Comparison of ENCODE assay signal across 1 cellular context in the genomic region with DNA sequence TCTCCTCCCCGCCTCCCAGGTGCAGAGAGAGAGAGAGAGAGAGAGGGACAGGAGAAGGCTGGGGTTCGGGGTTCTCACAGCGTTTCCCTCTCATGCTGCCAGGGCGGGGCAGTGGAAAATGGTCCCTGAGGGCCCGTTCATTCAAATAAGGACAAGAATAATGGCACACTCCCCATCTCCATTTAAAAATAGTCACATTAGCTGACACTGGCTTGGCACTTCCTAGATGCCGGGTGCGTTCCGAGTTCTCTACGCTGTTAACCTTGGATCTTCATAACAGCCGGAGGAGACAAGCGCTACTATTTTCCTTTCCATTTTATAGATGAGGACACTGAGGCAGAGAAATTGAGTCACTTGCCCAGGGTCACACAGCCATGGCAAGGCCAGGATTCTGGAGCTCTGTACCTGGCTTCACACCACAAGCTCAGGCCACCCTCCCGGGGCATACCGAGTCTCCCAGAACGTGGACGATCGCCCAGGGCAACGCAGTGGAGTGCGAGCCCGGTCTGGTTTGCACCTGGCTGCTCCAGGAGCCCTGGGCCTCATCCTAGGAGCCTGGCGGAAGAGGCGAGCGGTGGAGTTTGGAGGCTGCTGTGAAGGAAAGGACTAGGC.
TF ChIP-seq lines count a peak whose summit lies in the region.

No MANE protein-coding gene starts in this region.

TF ChIP-seq in H1, 55 proteins besides CTCF, POLR2A, EP300 and RAD21:
- TF ChIP-seq SP4 (IDR thresholded peaks at IDR 0.05; ENCODE audit: low read length) (no peak), TAF7 (optimal IDR thresholded peaks at IDR 0.05; ENCODE audit: borderline replicate concordance, low read depth, low read length) (no peak), KDM1A (IDR thresholded peaks at IDR 0.05; ENCODE audit: borderline replicate concordance, low read length) (no peak)
- TF ChIP-seq, protein P1, sequence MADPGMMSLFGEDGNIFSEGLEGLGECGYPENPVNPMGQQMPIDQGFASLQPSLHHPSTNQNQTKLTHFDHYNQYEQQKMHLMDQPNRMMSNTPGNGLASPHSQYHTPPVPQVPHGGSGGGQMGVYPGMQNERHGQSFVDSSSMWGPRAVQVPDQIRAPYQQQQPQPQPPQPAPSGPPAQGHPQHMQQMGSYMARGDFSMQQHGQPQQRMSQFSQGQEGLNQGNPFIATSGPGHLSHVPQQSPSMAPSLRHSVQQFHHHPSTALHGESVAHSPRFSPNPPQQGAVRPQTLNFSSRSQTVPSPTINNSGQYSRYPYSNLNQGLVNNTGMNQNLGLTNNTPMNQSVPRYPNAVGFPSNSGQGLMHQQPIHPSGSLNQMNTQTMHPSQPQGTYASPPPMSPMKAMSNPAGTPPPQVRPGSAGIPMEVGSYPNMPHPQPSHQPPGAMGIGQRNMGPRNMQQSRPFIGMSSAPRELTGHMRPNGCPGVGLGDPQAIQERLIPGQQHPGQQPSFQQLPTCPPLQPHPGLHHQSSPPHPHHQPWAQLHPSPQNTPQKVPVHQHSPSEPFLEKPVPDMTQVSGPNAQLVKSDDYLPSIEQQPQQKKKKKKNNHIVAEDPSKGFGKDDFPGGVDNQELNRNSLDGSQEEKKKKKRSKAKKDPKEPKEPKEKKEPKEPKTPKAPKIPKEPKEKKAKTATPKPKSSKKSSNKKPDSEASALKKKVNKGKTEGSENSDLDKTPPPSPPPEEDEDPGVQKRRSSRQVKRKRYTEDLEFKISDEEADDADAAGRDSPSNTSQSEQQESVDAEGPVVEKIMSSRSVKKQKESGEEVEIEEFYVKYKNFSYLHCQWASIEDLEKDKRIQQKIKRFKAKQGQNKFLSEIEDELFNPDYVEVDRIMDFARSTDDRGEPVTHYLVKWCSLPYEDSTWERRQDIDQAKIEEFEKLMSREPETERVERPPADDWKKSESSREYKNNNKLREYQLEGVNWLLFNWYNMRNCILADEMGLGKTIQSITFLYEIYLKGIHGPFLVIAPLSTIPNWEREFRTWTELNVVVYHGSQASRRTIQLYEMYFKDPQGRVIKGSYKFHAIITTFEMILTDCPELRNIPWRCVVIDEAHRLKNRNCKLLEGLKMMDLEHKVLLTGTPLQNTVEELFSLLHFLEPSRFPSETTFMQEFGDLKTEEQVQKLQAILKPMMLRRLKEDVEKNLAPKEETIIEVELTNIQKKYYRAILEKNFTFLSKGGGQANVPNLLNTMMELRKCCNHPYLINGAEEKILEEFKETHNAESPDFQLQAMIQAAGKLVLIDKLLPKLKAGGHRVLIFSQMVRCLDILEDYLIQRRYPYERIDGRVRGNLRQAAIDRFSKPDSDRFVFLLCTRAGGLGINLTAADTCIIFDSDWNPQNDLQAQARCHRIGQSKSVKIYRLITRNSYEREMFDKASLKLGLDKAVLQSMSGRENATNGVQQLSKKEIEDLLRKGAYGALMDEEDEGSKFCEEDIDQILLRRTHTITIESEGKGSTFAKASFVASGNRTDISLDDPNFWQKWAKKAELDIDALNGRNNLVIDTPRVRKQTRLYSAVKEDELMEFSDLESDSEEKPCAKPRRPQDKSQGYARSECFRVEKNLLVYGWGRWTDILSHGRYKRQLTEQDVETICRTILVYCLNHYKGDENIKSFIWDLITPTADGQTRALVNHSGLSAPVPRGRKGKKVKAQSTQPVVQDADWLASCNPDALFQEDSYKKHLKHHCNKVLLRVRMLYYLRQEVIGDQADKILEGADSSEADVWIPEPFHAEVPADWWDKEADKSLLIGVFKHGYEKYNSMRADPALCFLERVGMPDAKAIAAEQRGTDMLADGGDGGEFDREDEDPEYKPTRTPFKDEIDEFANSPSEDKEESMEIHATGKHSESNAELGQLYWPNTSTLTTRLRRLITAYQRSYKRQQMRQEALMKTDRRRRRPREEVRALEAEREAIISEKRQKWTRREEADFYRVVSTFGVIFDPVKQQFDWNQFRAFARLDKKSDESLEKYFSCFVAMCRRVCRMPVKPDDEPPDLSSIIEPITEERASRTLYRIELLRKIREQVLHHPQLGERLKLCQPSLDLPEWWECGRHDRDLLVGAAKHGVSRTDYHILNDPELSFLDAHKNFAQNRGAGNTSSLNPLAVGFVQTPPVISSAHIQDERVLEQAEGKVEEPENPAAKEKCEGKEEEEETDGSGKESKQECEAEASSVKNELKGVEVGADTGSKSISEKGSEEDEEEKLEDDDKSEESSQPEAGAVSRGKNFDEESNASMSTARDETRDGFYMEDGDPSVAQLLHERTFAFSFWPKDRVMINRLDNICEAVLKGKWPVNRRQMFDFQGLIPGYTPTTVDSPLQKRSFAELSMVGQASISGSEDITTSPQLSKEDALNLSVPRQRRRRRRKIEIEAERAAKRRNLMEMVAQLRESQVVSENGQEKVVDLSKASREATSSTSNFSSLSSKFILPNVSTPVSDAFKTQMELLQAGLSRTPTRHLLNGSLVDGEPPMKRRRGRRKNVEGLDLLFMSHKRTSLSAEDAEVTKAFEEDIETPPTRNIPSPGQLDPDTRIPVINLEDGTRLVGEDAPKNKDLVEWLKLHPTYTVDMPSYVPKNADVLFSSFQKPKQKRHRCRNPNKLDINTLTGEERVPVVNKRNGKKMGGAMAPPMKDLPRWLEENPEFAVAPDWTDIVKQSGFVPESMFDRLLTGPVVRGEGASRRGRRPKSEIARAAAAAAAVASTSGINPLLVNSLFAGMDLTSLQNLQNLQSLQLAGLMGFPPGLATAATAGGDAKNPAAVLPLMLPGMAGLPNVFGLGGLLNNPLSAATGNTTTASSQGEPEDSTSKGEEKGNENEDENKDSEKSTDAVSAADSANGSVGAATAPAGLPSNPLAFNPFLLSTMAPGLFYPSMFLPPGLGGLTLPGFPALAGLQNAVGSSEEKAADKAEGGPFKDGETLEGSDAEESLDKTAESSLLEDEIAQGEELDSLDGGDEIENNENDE (IDR thresholded peaks at IDR 0.05; ENCODE audit: insufficient replicate concordance, low read length) = no peak
- TF ChIP-seq, protein P2, sequence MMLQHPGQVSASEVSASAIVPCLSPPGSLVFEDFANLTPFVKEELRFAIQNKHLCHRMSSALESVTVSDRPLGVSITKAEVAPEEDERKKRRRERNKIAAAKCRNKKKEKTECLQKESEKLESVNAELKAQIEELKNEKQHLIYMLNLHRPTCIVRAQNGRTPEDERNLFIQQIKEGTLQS (IDR thresholded peaks at IDR 0.05; ENCODE audit: insufficient read depth, low read depth, low read length) = no peak
